9 cellular contexts compared by ENCODE assay signal in the genomic region with DNA sequence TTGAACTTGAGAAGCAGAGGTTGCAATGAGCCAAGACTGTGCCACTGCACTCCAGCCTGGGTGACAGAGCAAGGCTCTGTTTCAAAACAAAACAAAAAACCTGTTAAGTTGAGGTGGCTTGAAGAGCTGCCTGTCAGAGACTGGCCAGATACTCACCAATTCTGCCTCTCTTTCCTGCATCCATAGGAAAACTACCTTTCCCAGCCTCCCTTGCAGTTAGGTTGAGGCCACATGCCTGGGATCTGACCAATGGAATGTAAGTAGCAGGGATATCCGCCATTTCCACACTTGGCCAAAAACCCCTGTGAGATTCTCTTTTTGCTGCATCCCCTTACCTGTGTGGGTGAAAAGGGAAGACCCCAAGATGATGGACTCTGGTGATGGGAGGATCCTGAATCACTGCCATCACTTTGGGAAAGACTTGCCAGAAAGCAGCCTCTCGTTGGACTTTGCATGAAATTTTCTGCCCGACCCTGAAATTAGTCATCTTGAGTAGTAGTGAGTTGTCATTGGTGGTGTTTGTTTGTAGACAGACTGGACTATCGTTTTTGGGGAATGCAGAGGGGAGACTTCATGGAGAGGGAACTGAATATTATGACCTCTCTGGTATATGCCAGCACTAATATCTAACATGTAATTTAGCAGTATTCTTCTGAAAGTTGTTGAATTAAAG. TPM values are rescaled to one million over a fixed set of nuclear protein-coding genes. Genes with fewer than 3 reads are reported as not detected.
DNase-seq lines count a peak whose midpoint lies in the region; ATAC-seq and TF ChIP-seq lines count a peak whose summit lies in the region.
"Had no signal": no experiment of that assay in that cellular context is flagged by ENCODE, and none has a peak within 500 bp of the region (broad histone marks: within the 10 kb centered on the region; RNA-seq: fewer than 3 reads in every experiment).

No MANE protein-coding gene starts in this region.

- H3K36me3 ChIP-seq in Peyer's patch (peaks cover 0 to 19% (median 0%) of the 10 kb centered on the region in 3 donors), Caco-2 (ENCODE audit: control insufficient read depth, insufficient read depth, low read length) (no peaks in the 10 kb centered on the region), mucosa of descending colon (ENCODE audit: low read depth) (no peaks in the 10 kb centered on the region)
- H3K36me3 ChIP-seq: prostate gland had no signal

- H3K27ac ChIP-seq in Peyer's patch: peak overlapping the region; percentile 56 to 80 (median 68)
- H3K27ac ChIP-seq: prostate gland had no signal

- CTCF ChIA-PET in activated CD8-positive, alpha-beta memory T cell treated with anti-CD3 and anti-CD28 coated beads, Interleukin-2, amount 10 ng/mL, durations not matched to agents 7 days and 5 days (lab: Charles Lee): interaction anchor here (1.9 to 5.6 kb wide), 4 partner anchors 9 to 22 kb away, joined by 7 to 98 read pairs (median 10); a partner anchor contains a TSS
- CTCF ChIA-PET in Caco-2 (lab: Charles Lee): no interaction called here

- no TSS peak for BruUV-seq in Caco-2 (replicated peaks; lab: Mats Ljungman, UMichigan)

- intact Hi-C loops in Caco-2 (cut with micrococcal nuclease; ENCODE audit: unreplicated experiment): no loop called here
- intact Hi-C loops in mucosa of descending colon (cut with DNase I, micrococcal nuclease): no loop called here

- H3K4me3 Mint-ChIP-seq in activated CD8-positive, alpha-beta memory T cell treated with anti-CD3 and anti-CD28 coated beads, Interleukin-2, amount 10 ng/mL, durations not matched to agents 7 days and 5 days: peak overlapping the region; percentile 70
- H3K4me3 Mint-ChIP-seq in stimulated activated naive B cell treated with anti-CD40 and anti-IgM and Interleukin-4, amounts not matched to agents 10 μg/mL and 1 μg/mL and 100 μg/mL, for 72 hours: no peak overlapping the region
- no peak overlapping the region for H3K4me3 Mint-ChIP-seq in Caco-2 (ENCODE audit: unreplicated experiment)

- no peaks in the 10 kb centered on the region for H3K9me3 ChIP-seq in Peyer's patch
- H3K9me3 ChIP-seq in Caco-2: 0 out of 2 replicates have a peak, but pooled peaks cover 6% of the 10 kb centered on the region
- H3K9me3 ChIP-seq in mucosa of descending colon: no peaks in the 10 kb centered on the region
- H3K9me3 ChIP-seq: prostate gland had no signal

- peak; percentile 68 for DNase-seq in activated CD8-positive, alpha-beta memory T cell treated with anti-CD3 and anti-CD28 coated beads, Interleukin-2, amount 10 ng/mL, durations not matched to agents 7 days and 5 days
- DNase-seq in activated CD8-positive, alpha-beta memory T cell treated with anti-CD3 and anti-CD28 coated beads for 24 hours: no peak
- DNase-seq in Peyer's patch (no peak), cerebellum (ENCODE audit: low spot score) (peak; percentile 69), Caco-2 (no peak), mucosa of descending colon (no peak)
- no peak for DNase-seq in stimulated activated naive B cell treated with anti-CD40 and anti-IgM and Interleukin-4, amounts not matched to agents 10 μg/mL and 1 μg/mL and 100 μg/mL, for 72 hours

- H3K4me1 ChIP-seq in Peyer's patch (peaks cover 0 to 30% (median 21%) of the 10 kb centered on the region in 4 donors), Caco-2 (no peaks in the 10 kb centered on the region), mucosa of descending colon (ENCODE audit: low read depth) (no peaks in the 10 kb centered on the region)
- H3K4me1 ChIP-seq: prostate gland had no signal

- TF ChIP-seq CTCF in Peyer's patch (IDR thresholded peaks at IDR 0.05) (no peak), Caco-2 (IDR thresholded peaks at IDR 0.05; ENCODE audit: insufficient read depth in 1 of 2, low read depth in 1 of 2, low read length in 1 of 2, severe bottlenecking in 1 of 2, unreplicated experiment in 1 of 2) (no peak), mucosa of descending colon (IDR thresholded peaks at IDR 0.05) (no peak)

- H3K36me3 Mint-ChIP-seq in activated CD8-positive, alpha-beta memory T cell treated with anti-CD3 and anti-CD28 coated beads, Interleukin-2, amount 10 ng/mL, durations not matched to agents 7 days and 5 days: peaks cover 57% of the 10 kb centered on the region
- peaks cover 14 to 27% of the 10 kb centered on the region in 2 donors for H3K36me3 Mint-ChIP-seq in stimulated activated naive B cell treated with anti-CD40 and anti-IgM and Interleukin-4, amounts not matched to agents 10 μg/mL and 1 μg/mL and 100 μg/mL, for 72 hours
- no peaks in the 10 kb centered on the region for H3K36me3 Mint-ChIP-seq in Caco-2 (ENCODE audit: insufficient read depth, unreplicated experiment)

- H3K27ac Mint-ChIP-seq in activated CD8-positive, alpha-beta memory T cell treated with anti-CD3 and anti-CD28 coated beads, Interleukin-2, amount 10 ng/mL, durations not matched to agents 7 days and 5 days: peak overlapping the region; percentile 98
- peak overlapping the region; percentile 74 for H3K27ac Mint-ChIP-seq in stimulated activated naive B cell treated with anti-CD40 and anti-IgM and Interleukin-4, amounts not matched to agents 10 μg/mL and 1 μg/mL and 100 μg/mL, for 72 hours
- H3K27ac Mint-ChIP-seq in Caco-2 (ENCODE audit: unreplicated experiment): no peak overlapping the region

- no peaks in the 10 kb centered on the region for H3K27me3 ChIP-seq in Peyer's patch
- no peaks in the 10 kb centered on the region for H3K27me3 ChIP-seq in Caco-2 (replicated peaks; ENCODE audit: control insufficient read depth, insufficient read depth, low read length)

- no peak overlapping the region for H3K4me3 ChIP-seq in Peyer's patch
- H3K4me3 ChIP-seq in Caco-2 (ENCODE audit: low read depth, low read length): no peak overlapping the region
- no peak overlapping the region for H3K4me3 ChIP-seq in mucosa of descending colon
- H3K4me3 ChIP-seq: prostate gland had no signal

- no peak for TF ChIP-seq POLR2A in Peyer's patch (IDR thresholded peaks at IDR 0.05)

- ATAC-seq in activated CD8-positive, alpha-beta memory T cell treated with anti-CD3 and anti-CD28 coated beads, Interleukin-2, amount 10 ng/mL, durations not matched to agents 7 days and 5 days: peak; percentile 7
- ATAC-seq in stimulated activated naive B cell treated with anti-CD40 and anti-IgM and Interleukin-4, amounts not matched to agents 10 μg/mL and 1 μg/mL and 100 μg/mL, for 72 hours (replicated peaks): no peak
- no peak for ATAC-seq in HG02885 (IDR thresholded peaks at IDR 0.05; ENCODE audit: poor library complexity, unreplicated experiment)
- no peak for ATAC-seq in mucosa of descending colon

- H3K27me3 Mint-ChIP-seq in activated CD8-positive, alpha-beta memory T cell treated with anti-CD3 and anti-CD28 coated beads, Interleukin-2, amount 10 ng/mL, durations not matched to agents 7 days and 5 days: no peaks in the 10 kb centered on the region
- H3K27me3 Mint-ChIP-seq in stimulated activated naive B cell treated with anti-CD40 and anti-IgM and Interleukin-4, amounts not matched to agents 10 μg/mL and 1 μg/mL and 100 μg/mL, for 72 hours: no peaks in the 10 kb centered on the region
- H3K27me3 Mint-ChIP-seq in Caco-2 (ENCODE audit: insufficient read depth, unreplicated experiment): no peaks in the 10 kb centered on the region

- peaks cover 2% of the 10 kb centered on the region for H3K9me3 Mint-ChIP-seq in activated CD8-positive, alpha-beta memory T cell treated with anti-CD3 and anti-CD28 coated beads, Interleukin-2, amount 10 ng/mL, durations not matched to agents 7 days and 5 days (ENCODE audit: low read depth)
- H3K9me3 Mint-ChIP-seq in stimulated activated naive B cell treated with anti-CD40 and anti-IgM and Interleukin-4, amounts not matched to agents 10 μg/mL and 1 μg/mL and 100 μg/mL, for 72 hours: no peaks in the 10 kb centered on the region
- no peaks in the 10 kb centered on the region for H3K9me3 Mint-ChIP-seq in Caco-2 (ENCODE audit: unreplicated experiment)

- H3K4me1 Mint-ChIP-seq in activated CD8-positive, alpha-beta memory T cell treated with anti-CD3 and anti-CD28 coated beads, Interleukin-2, amount 10 ng/mL, durations not matched to agents 7 days and 5 days: peaks cover 81% of the 10 kb centered on the region
- peaks cover 51 to 65% of the 10 kb centered on the region in 2 donors for H3K4me1 Mint-ChIP-seq in stimulated activated naive B cell treated with anti-CD40 and anti-IgM and Interleukin-4, amounts not matched to agents 10 μg/mL and 1 μg/mL and 100 μg/mL, for 72 hours
- H3K4me1 Mint-ChIP-seq in Caco-2 (ENCODE audit: low read depth, unreplicated experiment): no peaks in the 10 kb centered on the region

- POLR2A ChIA-PET in Caco-2 (lab: Charles Lee): no interaction called here

RNA-seq across cellular contexts. Expression of a gene that starts 14.0 kb away (rescaled TPM):
- total RNA-seq in activated CD8-positive, alpha-beta memory T cell treated with anti-CD3 and anti-CD28 coated beads, Interleukin-2, amount 10 ng/mL, durations not matched to agents 7 days and 5 days: 10 to 100 TPM; 44.5 to 48.0 TPM
- total RNA-seq in Peyer's patch: 1 to 10 TPM in 2 of 4 donors, not detected in 2; 1.5 to 1.7 TPM
- 5.8 TPM for total RNA-seq in cerebellum
- total RNA-seq in Caco-2 (2022): 0.14 TPM in 2 replicates
- total RNA-seq in mucosa of descending colon: 1 to 10 TPM; 1.4 to 2.4 (median 2.3) TPM

Comparison
In these comparisons a context has a peak if more than half of its experiments do, and no peak if none do; other contexts are left out.
1. DNase-seq: peak in activated CD8-positive, alpha-beta memory T cell treated with anti-CD3 and anti-CD28 coated beads, Interleukin-2, amount 10 ng/mL, durations not matched to agents 7 days and 5 days (single experiment) and cerebellum (single experiment); none in activated CD8-positive, alpha-beta memory T cell treated with anti-CD3 and anti-CD28 coated beads for 24 hours (single experiment), Peyer's patch (0 of 3), stimulated activated naive B cell treated with anti-CD40 and anti-IgM and Interleukin-4, amounts not matched to agents 10 μg/mL and 1 μg/mL and 100 μg/mL, for 72 hours (single experiment), Caco-2 (0 of 2) and mucosa of descending colon (0 of 3).